ENCODE assay signal across 1 cellular context in the genomic region with DNA sequence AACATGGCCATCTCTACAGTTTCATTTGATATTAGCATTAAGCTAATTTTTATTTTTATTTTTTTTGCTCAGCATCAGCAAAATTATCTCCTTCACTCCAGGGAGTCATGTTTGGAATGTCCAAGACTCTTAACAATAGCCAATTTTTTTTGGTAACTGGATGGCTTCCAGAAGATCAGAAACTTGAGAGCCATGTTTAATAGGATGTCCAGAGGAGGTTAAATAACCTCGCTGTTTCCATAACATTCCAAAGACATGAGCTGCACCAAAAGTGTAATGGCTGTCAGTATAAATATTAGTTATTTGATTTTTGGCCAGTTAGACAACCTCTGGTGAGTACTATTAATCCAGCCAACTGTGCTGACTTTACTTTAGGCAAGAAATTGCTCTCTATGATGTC.
TF ChIP-seq lines count a peak whose summit lies in the region.

No MANE protein-coding gene starts in this region.

TF ChIP-seq in GM23338, 12 proteins besides CTCF, POLR2A, EP300 and RAD21 (continued from another document):
- TF ChIP-seq, protein P1, sequence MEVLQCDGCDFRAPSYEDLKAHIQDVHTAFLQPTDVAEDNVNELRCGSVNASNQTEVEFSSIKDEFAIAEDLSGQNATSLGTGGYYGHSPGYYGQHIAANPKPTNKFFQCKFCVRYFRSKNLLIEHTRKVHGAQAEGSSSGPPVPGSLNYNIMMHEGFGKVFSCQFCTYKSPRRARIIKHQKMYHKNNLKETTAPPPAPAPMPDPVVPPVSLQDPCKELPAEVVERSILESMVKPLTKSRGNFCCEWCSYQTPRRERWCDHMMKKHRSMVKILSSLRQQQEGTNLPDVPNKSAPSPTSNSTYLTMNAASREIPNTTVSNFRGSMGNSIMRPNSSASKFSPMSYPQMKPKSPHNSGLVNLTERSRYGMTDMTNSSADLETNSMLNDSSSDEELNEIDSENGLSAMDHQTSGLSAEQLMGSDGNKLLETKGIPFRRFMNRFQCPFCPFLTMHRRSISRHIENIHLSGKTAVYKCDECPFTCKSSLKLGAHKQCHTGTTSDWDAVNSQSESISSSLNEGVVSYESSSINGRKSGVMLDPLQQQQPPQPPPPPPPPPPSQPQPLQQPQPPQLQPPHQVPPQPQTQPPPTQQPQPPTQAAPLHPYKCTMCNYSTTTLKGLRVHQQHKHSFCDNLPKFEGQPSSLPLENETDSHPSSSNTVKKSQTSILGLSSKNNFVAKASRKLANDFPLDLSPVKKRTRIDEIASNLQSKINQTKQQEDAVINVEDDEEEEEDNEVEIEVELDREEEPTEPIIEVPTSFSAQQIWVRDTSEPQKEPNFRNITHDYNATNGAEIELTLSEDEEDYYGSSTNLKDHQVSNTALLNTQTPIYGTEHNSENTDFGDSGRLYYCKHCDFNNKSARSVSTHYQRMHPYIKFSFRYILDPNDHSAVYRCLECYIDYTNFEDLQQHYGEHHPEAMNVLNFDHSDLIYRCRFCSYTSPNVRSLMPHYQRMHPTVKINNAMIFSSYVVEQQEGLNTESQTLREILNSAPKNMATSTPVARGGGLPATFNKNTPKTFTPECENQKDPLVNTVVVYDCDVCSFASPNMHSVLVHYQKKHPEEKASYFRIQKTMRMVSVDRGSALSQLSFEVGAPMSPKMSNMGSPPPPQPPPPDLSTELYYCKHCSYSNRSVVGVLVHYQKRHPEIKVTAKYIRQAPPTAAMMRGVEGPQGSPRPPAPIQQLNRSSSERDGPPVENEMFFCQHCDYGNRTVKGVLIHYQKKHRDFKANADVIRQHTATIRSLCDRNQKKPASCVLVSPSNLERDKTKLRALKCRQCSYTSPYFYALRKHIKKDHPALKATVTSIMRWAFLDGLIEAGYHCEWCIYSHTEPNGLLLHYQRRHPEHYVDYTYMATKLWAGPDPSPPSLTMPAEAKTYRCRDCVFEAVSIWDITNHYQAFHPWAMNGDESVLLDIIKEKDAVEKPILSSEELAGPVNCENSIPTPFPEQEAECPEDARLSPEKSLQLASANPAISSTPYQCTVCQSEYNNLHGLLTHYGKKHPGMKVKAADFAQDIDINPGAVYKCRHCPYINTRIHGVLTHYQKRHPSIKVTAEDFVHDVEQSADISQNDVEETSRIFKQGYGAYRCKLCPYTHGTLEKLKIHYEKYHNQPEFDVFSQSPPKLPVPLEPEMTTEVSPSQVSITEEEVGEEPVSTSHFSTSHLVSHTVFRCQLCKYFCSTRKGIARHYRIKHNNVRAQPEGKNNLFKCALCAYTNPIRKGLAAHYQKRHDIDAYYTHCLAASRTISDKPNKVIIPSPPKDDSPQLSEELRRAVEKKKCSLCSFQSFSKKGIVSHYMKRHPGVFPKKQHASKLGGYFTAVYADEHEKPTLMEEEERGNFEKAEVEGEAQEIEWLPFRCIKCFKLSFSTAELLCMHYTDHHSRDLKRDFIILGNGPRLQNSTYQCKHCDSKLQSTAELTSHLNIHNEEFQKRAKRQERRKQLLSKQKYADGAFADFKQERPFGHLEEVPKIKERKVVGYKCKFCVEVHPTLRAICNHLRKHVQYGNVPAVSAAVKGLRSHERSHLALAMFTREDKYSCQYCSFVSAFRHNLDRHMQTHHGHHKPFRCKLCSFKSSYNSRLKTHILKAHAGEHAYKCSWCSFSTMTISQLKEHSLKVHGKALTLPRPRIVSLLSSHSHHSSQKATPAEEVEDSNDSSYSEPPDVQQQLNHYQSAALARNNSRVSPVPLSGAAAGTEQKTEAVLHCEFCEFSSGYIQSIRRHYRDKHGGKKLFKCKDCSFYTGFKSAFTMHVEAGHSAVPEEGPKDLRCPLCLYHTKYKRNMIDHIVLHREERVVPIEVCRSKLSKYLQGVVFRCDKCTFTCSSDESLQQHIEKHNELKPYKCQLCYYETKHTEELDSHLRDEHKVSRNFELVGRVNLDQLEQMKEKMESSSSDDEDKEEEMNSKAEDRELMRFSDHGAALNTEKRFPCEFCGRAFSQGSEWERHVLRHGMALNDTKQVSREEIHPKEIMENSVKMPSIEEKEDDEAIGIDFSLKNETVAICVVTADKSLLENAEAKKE (CRISPR knock-in tag; IDR thresholded peaks at IDR 0.05): no peak
- TF ChIP-seq ZNF331 (CRISPR knock-in tag; IDR thresholded peaks at IDR 0.05; ENCODE audit: low read depth): no peak
